Comparison of ENCODE assay signal across 1 cellular context in the genomic region with DNA sequence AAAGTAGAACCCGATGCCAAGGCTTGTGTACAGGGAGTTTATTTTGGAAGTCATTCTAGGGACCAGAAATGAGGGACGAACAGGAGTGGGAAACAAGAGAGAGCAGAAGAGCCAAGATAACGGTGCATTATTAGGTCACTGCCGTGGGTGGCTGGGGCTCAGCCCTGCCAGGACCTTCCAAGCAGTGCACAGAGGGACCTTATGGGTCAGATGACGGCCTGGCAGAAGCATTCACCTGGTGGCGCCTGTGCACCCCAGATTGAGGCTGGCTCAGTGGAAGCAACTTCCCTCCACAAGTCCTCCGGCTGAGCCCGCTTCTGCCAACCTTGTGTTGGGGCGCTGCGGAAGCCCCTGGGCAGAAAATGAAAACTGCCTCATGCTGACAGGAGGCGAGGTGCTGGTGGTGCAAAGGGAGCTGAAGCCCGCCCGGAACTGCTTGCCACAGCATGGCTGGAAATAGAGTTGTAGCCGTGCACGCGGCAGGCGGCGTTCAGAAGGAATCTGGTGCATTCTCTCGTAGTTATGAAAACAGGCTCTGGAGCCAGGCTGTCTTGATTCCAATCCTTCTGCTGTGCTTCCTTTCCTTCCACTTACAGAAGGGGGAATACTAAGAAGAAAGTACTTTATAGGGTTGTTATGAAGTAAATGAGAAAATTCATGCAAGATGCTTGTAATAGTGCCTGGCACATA.
TF ChIP-seq lines count a peak whose summit lies in the region.

No MANE protein-coding gene starts in this region.

TF ChIP-seq in H1, 55 proteins besides CTCF, POLR2A, EP300 and RAD21:
- TF ChIP-seq SP1 (IDR thresholded peaks at IDR 0.05; ENCODE audit: low read depth, low read length) (no peak), SIN3A (conservative IDR thresholded peaks at IDR 0.05 in 1 of 2, IDR thresholded peaks at IDR 0.05 in 1 of 2; ENCODE audit: low read depth in 1 of 2, low read length in 2 of 2) (no peak), MAFK (IDR thresholded peaks at IDR 0.05; ENCODE audit: low read depth, low read length) (no peak), SAP30 (IDR thresholded peaks at IDR 0.05; ENCODE audit: insufficient read depth, insufficient replicate concordance, low read length) (no peak), PHF8 (conservative IDR thresholded peaks at IDR 0.05; ENCODE audit: low read depth, low read length) (no peak), RNF2 (IDR thresholded peaks at IDR 0.05; ENCODE audit: borderline replicate concordance, low read depth, low read length, missing control alignments, poor library complexity, severe bottlenecking) (no peak), ZNF274 (IDR thresholded peaks at IDR 0.05; ENCODE audit: borderline replicate concordance, extremely low read depth, low read length) (no peak), TAF1 (IDR thresholded peaks at IDR 0.05; ENCODE audit: low read depth, low read length) (no peak), KDM1A (IDR thresholded peaks at IDR 0.05; ENCODE audit: borderline replicate concordance, low read length) (no peak), CBX5 (IDR thresholded peaks at IDR 0.05; ENCODE audit: low read depth, low read length) (no peak), GABPA (IDR thresholded peaks at IDR 0.05; ENCODE audit: borderline replicate concordance, insufficient read depth, low read length) (no peak), FOSL1 (IDR thresholded peaks at IDR 0.05; ENCODE audit: insufficient read depth, low read depth, low read length) (no peak), NRF1 (IDR thresholded peaks at IDR 0.05; ENCODE audit: low read depth, low read length) (no peak), CBX8 (IDR thresholded peaks at IDR 0.05; ENCODE audit: borderline replicate concordance, low read depth, low read length) (no peak), HDAC6 (IDR thresholded peaks at IDR 0.05; ENCODE audit: low read depth, low read length) (no peak), TAF7 (optimal IDR thresholded peaks at IDR 0.05; ENCODE audit: borderline replicate concordance, low read depth, low read length) (no peak)
- TF ChIP-seq, protein P1, sequence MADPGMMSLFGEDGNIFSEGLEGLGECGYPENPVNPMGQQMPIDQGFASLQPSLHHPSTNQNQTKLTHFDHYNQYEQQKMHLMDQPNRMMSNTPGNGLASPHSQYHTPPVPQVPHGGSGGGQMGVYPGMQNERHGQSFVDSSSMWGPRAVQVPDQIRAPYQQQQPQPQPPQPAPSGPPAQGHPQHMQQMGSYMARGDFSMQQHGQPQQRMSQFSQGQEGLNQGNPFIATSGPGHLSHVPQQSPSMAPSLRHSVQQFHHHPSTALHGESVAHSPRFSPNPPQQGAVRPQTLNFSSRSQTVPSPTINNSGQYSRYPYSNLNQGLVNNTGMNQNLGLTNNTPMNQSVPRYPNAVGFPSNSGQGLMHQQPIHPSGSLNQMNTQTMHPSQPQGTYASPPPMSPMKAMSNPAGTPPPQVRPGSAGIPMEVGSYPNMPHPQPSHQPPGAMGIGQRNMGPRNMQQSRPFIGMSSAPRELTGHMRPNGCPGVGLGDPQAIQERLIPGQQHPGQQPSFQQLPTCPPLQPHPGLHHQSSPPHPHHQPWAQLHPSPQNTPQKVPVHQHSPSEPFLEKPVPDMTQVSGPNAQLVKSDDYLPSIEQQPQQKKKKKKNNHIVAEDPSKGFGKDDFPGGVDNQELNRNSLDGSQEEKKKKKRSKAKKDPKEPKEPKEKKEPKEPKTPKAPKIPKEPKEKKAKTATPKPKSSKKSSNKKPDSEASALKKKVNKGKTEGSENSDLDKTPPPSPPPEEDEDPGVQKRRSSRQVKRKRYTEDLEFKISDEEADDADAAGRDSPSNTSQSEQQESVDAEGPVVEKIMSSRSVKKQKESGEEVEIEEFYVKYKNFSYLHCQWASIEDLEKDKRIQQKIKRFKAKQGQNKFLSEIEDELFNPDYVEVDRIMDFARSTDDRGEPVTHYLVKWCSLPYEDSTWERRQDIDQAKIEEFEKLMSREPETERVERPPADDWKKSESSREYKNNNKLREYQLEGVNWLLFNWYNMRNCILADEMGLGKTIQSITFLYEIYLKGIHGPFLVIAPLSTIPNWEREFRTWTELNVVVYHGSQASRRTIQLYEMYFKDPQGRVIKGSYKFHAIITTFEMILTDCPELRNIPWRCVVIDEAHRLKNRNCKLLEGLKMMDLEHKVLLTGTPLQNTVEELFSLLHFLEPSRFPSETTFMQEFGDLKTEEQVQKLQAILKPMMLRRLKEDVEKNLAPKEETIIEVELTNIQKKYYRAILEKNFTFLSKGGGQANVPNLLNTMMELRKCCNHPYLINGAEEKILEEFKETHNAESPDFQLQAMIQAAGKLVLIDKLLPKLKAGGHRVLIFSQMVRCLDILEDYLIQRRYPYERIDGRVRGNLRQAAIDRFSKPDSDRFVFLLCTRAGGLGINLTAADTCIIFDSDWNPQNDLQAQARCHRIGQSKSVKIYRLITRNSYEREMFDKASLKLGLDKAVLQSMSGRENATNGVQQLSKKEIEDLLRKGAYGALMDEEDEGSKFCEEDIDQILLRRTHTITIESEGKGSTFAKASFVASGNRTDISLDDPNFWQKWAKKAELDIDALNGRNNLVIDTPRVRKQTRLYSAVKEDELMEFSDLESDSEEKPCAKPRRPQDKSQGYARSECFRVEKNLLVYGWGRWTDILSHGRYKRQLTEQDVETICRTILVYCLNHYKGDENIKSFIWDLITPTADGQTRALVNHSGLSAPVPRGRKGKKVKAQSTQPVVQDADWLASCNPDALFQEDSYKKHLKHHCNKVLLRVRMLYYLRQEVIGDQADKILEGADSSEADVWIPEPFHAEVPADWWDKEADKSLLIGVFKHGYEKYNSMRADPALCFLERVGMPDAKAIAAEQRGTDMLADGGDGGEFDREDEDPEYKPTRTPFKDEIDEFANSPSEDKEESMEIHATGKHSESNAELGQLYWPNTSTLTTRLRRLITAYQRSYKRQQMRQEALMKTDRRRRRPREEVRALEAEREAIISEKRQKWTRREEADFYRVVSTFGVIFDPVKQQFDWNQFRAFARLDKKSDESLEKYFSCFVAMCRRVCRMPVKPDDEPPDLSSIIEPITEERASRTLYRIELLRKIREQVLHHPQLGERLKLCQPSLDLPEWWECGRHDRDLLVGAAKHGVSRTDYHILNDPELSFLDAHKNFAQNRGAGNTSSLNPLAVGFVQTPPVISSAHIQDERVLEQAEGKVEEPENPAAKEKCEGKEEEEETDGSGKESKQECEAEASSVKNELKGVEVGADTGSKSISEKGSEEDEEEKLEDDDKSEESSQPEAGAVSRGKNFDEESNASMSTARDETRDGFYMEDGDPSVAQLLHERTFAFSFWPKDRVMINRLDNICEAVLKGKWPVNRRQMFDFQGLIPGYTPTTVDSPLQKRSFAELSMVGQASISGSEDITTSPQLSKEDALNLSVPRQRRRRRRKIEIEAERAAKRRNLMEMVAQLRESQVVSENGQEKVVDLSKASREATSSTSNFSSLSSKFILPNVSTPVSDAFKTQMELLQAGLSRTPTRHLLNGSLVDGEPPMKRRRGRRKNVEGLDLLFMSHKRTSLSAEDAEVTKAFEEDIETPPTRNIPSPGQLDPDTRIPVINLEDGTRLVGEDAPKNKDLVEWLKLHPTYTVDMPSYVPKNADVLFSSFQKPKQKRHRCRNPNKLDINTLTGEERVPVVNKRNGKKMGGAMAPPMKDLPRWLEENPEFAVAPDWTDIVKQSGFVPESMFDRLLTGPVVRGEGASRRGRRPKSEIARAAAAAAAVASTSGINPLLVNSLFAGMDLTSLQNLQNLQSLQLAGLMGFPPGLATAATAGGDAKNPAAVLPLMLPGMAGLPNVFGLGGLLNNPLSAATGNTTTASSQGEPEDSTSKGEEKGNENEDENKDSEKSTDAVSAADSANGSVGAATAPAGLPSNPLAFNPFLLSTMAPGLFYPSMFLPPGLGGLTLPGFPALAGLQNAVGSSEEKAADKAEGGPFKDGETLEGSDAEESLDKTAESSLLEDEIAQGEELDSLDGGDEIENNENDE (IDR thresholded peaks at IDR 0.05; ENCODE audit: insufficient replicate concordance, low read length): no peak
- TF ChIP-seq, protein P2, sequence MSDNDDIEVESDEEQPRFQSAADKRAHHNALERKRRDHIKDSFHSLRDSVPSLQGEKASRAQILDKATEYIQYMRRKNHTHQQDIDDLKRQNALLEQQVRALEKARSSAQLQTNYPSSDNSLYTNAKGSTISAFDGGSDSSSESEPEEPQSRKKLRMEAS (IDR thresholded peaks at IDR 0.05): no peak
